Comparison of ENCODE assay signal across 18 cellular contexts in the genomic region with DNA sequence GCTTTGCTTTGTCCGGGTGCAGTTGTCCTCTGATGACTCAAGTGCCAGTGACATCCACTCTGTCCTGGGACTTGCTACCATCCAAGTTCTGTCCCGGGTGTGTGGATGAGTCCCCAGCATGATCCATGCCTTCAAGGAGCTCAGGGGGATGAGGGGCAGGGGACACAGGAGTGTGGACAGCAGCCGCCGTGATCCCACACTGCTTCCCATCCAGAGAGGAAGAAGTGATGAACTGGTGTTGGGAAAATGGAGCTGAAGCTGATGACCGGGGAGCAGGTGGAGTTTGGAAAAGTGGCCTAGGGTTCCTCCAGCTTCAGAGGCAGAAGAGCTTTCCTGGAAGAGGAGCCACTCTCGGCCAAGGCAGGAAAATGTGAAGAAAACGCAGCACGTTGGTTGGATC.
"Had no signal": no experiment of that assay in that cellular context is flagged by ENCODE, and none has a peak within 500 bp of the region (broad histone marks: within the 10 kb centered on the region; RNA-seq: fewer than 3 reads in every experiment).

No MANE protein-coding gene starts in this region.

- H3K4me1 ChIP-seq: foreskin keratinocyte, left lung, pancreas, sigmoid colon had no signal

- H3K36me3 ChIP-seq: left lung, pancreas, sigmoid colon, thoracic aorta had no signal

- H3K36me3 Mint-ChIP-seq: stimulated activated effector memory CD8-positive, alpha-beta T cell treated with anti-CD3 and anti-CD28 coated beads, Interleukin-12 subunit alpha, Interleukin-12 subunit beta, amount 100 ng/mL, for 72 hours had no signal

- H3K4me1 Mint-ChIP-seq: activated naive CD4-positive, alpha-beta T cell treated with anti-CD3 and anti-CD28 coated beads, Interleukin-2, amount 50 U/mL, for 24 hours; stimulated activated effector memory CD8-positive, alpha-beta T cell treated with anti-CD3 and anti-CD28 coated beads, Interleukin-12 subunit alpha, Interleukin-12 subunit beta, amount 100 ng/mL, for 72 hours had no signal

- H3K27ac ChIP-seq: epithelial cell of prostate, foreskin keratinocyte, left lung, pancreas, sigmoid colon, thoracic aorta, VCaP had no signal

- H3K27me3 ChIP-seq: foreskin keratinocyte, pancreas, sigmoid colon had no signal

- H3K4me3 ChIP-seq: left lung, pancreas, sigmoid colon, thoracic aorta had no signal

- DNase-seq: activated CD4-positive, alpha-beta T cell treated with anti-CD3 and anti-CD28 coated beads, Interleukin-2, amount 50 U/mL, for 4 hours; activated CD4-positive, CD25-positive, alpha-beta regulatory T cell treated with anti-CD3 and anti-CD28 coated beads, Interleukin-2, amount 50 U/mL, for 72 hours; activated T-cell treated with anti-CD3 and anti-CD28 coated beads, Interleukin-2, amount 50 U/mL, for 1 hour; foreskin keratinocyte; hippocampal formation; kidney; left lung; pancreas; sigmoid colon; stimulated activated CD4-positive, alpha-beta T cell treated with anti-CD3 and anti-CD28 coated beads, Interleukin-4, amount 100 ng/mL, for 24 hours; SW 1271; T-helper 2 cell had no signal

- H3K27me3 Mint-ChIP-seq: activated naive CD4-positive, alpha-beta T cell treated with anti-CD3 and anti-CD28 coated beads, Interleukin-2, amount 50 U/mL, for 24 hours had no signal

- ATAC-seq: foreskin keratinocyte; left lung; pancreas; stimulated activated effector memory CD8-positive, alpha-beta T cell treated with anti-CD3 and anti-CD28 coated beads, Interleukin-12 subunit alpha, Interleukin-12 subunit beta, amount 100 ng/mL, for 72 hours had no signal

- H3K27ac Mint-ChIP-seq: activated naive CD4-positive, alpha-beta T cell treated with anti-CD3 and anti-CD28 coated beads, Interleukin-2, amount 50 U/mL, for 24 hours; activated T-helper 2 cell treated with anti-CD3 and anti-CD28 coated beads, Interferon-gamma antibody, Interleukin-2, Interleukin-4, amounts not matched to agents 10 μg/mL and 5 μg/mL and 100 μg/mL, durations not matched to agents 14 hours and 24 hours and 36 hours; stimulated activated effector memory CD8-positive, alpha-beta T cell treated with anti-CD3 and anti-CD28 coated beads, Interleukin-12 subunit alpha, Interleukin-12 subunit beta, amount 100 ng/mL, for 72 hours had no signal

- H3K4me3 Mint-ChIP-seq: activated naive CD4-positive, alpha-beta T cell treated with anti-CD3 and anti-CD28 coated beads, Interleukin-2, amount 50 U/mL, for 24 hours; stimulated activated effector memory CD8-positive, alpha-beta T cell treated with anti-CD3 and anti-CD28 coated beads, Interleukin-12 subunit alpha, Interleukin-12 subunit beta, amount 100 ng/mL, for 72 hours had no signal
